In genomic region chr11:87352759-87353707, GRCh38 we compare ENCODE assay signal across 8 cellular contexts.
DNase-seq lines count a peak whose midpoint lies in the region; ATAC-seq and TF ChIP-seq lines count a peak whose summit lies in the region.

No MANE protein-coding gene starts in this region.

- no peaks in the 10 kb centered on the region for H3K9me3 ChIP-seq in liver (ENCODE audit: control insufficient read depth in 4 of 4, low read length in 3 of 4)

- WGBS in liver, result 24% methylated on average over 26 of the region's 26 CpGs

- H3K36me3 ChIP-seq in liver (ENCODE audit: control insufficient read depth in 4 of 4, insufficient read depth in 3 of 4, low read depth in 1 of 4, low read length in 3 of 4), result no peaks in the 10 kb centered on the region

- DNase-seq in Ammon's horn (ENCODE audit: low spot score) (peak; percentile 89), NCI-H2227 treated with DMSO at 0.1 percent for 48 hours (lab: John Stamatoyannopoulos, UW) (peak; percentile 60), cerebellum (ENCODE audit: low spot score) (peak; percentile 72)
- peak; percentile 79 to 85 for DNase-seq in activated CD4-positive, alpha-beta T cell treated with anti-CD3 and anti-CD28 coated beads for 24 hours (ENCODE audit: low read depth in 2 of 2)
- DNase-seq in stimulated activated CD4-positive, alpha-beta T cell treated with anti-CD3 and anti-CD28 coated beads, TNF-alpha, amount 100 ng/mL, for 24 hours (ENCODE audit: low read depth in 3 of 3), result peak; percentile 65 to 82 (median 74)

- H3K9ac ChIP-seq in liver (ENCODE audit: low read depth in 1 of 2, low read length in 2 of 2), result no peak overlapping the region

- H3K27me3 ChIP-seq in liver (ENCODE audit: control insufficient read depth in 4 of 4, insufficient read depth in 4 of 4, low read length in 3 of 4), result no peaks in the 10 kb centered on the region

- ATAC-seq in GM18873 (IDR thresholded peaks at IDR 0.05; ENCODE audit: low FRiP score, unreplicated experiment) (peak; percentile 96), HG03103 (IDR thresholded peaks at IDR 0.05; ENCODE audit: low read depth, unreplicated experiment) (peak; percentile 91)

- no peak overlapping the region for H3K4me3 ChIP-seq in liver (ENCODE audit: low read depth in 1 of 3, low read length in 3 of 3)

- TF ChIP-seq CTCF in liver (IDR thresholded peaks at IDR 0.05; ENCODE audit: low read depth, low read length, missing input control), result peak; percentile 99

- peaks cover 0 to 7% (median 3%) of the 10 kb centered on the region in 4 donors for H3K4me1 ChIP-seq in liver (ENCODE audit: control insufficient read depth in 4 of 4, insufficient read depth in 4 of 4, low read length in 3 of 4)

- TF ChIP-seq RAD21 in liver (IDR thresholded peaks at IDR 0.05), result peak; percentile 95 to 98

- no peak overlapping the region for H3K27ac ChIP-seq in liver (ENCODE audit: low read depth in 1 of 2, low read length in 2 of 2)

TF ChIP-seq in liver, 16 proteins besides CTCF, POLR2A, EP300 and RAD21:
- TF ChIP-seq RXRA (IDR thresholded peaks at IDR 0.05), result no peak
- no peak for TF ChIP-seq YY1 (IDR thresholded peaks at IDR 0.05)
- no peak for TF ChIP-seq FOXA2 (IDR thresholded peaks at IDR 0.05)
- no peak for TF ChIP-seq ZBTB33 (IDR thresholded peaks at IDR 0.05)
